1 cellular context compared by ENCODE assay signal in genomic region chr1:13228343-13228781, GRCh38.
TF ChIP-seq lines count a peak whose summit lies in the region.

No MANE protein-coding gene starts in this region.

TF ChIP-seq in H1, 55 proteins besides CTCF, POLR2A, EP300 and RAD21:
- TF ChIP-seq KDM4A (IDR thresholded peaks at IDR 0.05; ENCODE audit: low read depth, low read length, severe bottlenecking) (no peak), CBX8 (IDR thresholded peaks at IDR 0.05; ENCODE audit: borderline replicate concordance, low read depth, low read length) (no peak), HDAC6 (IDR thresholded peaks at IDR 0.05; ENCODE audit: low read depth, low read length) (no peak), CHD1 (IDR thresholded peaks at IDR 0.05; ENCODE audit: low read depth, low read length) (no peak), RBBP5 (IDR thresholded peaks at IDR 0.05; ENCODE audit: borderline replicate concordance, low read depth, low read length) (no peak), USF2 (IDR thresholded peaks at IDR 0.05; ENCODE audit: low read length) (no peak), PHF8 (conservative IDR thresholded peaks at IDR 0.05; ENCODE audit: low read depth, low read length) (no peak), SRF (IDR thresholded peaks at IDR 0.05; ENCODE audit: low read depth, low read length) (no peak), ZNF274 (IDR thresholded peaks at IDR 0.05; ENCODE audit: borderline replicate concordance, extremely low read depth, low read length) (no peak), SAP30 (IDR thresholded peaks at IDR 0.05; ENCODE audit: insufficient read depth, insufficient replicate concordance, low read length) (no peak), SIX5 (IDR thresholded peaks at IDR 0.05; ENCODE audit: low read depth, low read length) (no peak), CHD2 (IDR thresholded peaks at IDR 0.05; ENCODE audit: low read length) (no peak), CREB1 (IDR thresholded peaks at IDR 0.05) (no peak), BRCA1 (IDR thresholded peaks at IDR 0.05; ENCODE audit: low read depth, low read length) (no peak)
